1 cellular context compared by ENCODE assay signal in the genomic region with DNA sequence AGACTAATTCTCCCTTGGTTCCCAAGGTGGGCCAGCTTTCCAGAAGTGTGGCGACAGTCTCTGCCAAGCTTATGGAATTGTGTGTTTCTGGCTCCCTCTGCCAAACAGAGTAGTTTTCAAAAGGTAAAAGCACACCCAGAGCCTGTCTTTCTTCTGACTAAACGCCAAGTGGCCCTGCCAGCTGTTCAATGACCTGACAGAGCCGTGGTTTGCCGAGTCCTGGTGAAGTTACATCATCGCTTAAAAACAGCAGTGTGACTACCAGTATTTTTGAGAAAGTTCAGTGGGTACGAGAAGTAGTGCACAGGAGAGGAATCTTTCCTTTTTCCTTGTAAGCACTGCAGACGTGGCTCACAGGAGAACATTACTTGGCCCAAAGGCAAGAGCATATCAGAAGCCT.
TF ChIP-seq lines count a peak whose summit lies in the region.

No MANE protein-coding gene starts in this region.

TF ChIP-seq in GM12878, 131 proteins besides CTCF, POLR2A, EP300 and RAD21:
- no peak for TF ChIP-seq RB1 (IDR thresholded peaks at IDR 0.05; ENCODE audit: borderline replicate concordance)
- TF ChIP-seq, protein P1, sequence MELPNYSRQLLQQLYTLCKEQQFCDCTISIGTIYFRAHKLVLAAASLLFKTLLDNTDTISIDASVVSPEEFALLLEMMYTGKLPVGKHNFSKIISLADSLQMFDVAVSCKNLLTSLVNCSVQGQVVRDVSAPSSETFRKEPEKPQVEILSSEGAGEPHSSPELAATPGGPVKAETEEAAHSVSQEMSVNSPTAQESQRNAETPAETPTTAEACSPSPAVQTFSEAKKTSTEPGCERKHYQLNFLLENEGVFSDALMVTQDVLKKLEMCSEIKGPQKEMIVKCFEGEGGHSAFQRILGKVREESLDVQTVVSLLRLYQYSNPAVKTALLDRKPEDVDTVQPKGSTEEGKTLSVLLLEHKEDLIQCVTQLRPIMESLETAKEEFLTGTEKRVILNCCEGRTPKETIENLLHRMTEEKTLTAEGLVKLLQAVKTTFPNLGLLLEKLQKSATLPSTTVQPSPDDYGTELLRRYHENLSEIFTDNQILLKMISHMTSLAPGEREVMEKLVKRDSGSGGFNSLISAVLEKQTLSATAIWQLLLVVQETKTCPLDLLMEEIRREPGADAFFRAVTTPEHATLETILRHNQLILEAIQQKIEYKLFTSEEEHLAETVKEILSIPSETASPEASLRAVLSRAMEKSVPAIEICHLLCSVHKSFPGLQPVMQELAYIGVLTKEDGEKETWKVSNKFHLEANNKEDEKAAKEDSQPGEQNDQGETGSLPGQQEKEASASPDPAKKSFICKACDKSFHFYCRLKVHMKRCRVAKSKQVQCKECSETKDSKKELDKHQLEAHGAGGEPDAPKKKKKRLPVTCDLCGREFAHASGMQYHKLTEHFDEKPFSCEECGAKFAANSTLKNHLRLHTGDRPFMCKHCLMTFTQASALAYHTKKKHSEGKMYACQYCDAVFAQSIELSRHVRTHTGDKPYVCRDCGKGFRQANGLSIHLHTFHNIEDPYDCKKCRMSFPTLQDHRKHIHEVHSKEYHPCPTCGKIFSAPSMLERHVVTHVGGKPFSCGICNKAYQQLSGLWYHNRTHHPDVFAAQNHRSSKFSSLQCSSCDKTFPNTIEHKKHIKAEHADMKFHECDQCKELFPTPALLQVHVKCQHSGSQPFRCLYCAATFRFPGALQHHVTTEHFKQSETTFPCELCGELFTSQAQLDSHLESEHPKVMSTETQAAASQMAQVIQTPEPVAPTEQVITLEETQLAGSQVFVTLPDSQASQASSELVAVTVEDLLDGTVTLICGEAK (IDR thresholded peaks at IDR 0.05; ENCODE audit: borderline replicate concordance), result no peak
- no peak for TF ChIP-seq HCFC1 (IDR thresholded peaks at IDR 0.05; ENCODE audit: low read length)
- TF ChIP-seq STAT3 (IDR thresholded peaks at IDR 0.05; ENCODE audit: low read depth, low read length), result no peak
- TF ChIP-seq ZNF274 (IDR thresholded peaks at IDR 0.05; ENCODE audit: insufficient read depth, insufficient read length), result no peak
- TF ChIP-seq NBN (IDR thresholded peaks at IDR 0.05), result no peak
- TF ChIP-seq RCOR1 (conservative IDR thresholded peaks at IDR 0.05; ENCODE audit: low read depth, low read length), result no peak
- TF ChIP-seq CHD2 (IDR thresholded peaks at IDR 0.05; ENCODE audit: borderline replicate concordance, low read depth, low read length), result no peak
- TF ChIP-seq TCF3 (IDR thresholded peaks at IDR 0.05; ENCODE audit: borderline replicate concordance, insufficient read depth, low read depth, low read length), result no peak
- no peak for TF ChIP-seq CBX5 (IDR thresholded peaks at IDR 0.05; ENCODE audit: low read depth)
- no peak for TF ChIP-seq CREB1 (IDR thresholded peaks at IDR 0.05; ENCODE audit: low read depth)
- no peak for TF ChIP-seq MEF2A (IDR thresholded peaks at IDR 0.05; ENCODE audit: insufficient read depth, low read depth, low read length)
- no peak for TF ChIP-seq FOXM1 (IDR thresholded peaks at IDR 0.05; ENCODE audit: low read depth, low read length)
